Comparison of ENCODE assay signal across 11 cellular contexts in genomic region chr10:115141254-115141653, GRCh38. TPM values are rescaled to one million over a fixed set of nuclear protein-coding genes. Genes with fewer than 3 reads are reported as not detected.
DNase-seq lines count a peak whose midpoint lies in the region; ATAC-seq and TF ChIP-seq lines count a peak whose summit lies in the region.
"Had no signal": no experiment of that assay in that cellular context is flagged by ENCODE, and none has a peak within 500 bp of the region (broad histone marks: within the 10 kb centered on the region; RNA-seq: fewer than 3 reads in every experiment).

No MANE protein-coding gene starts in this region.

- H3K27ac Mint-ChIP-seq in activated CD8-positive, alpha-beta memory T cell treated with anti-CD3 and anti-CD28 coated beads, Interleukin-2, amount 10 ng/mL, durations not matched to agents 7 days and 5 days, result no peak overlapping the region
- H3K27ac Mint-ChIP-seq: CD4-positive, alpha-beta memory T cell had no signal

- H3K27ac ChIP-seq in cardiac muscle cell (no peak overlapping the region), tibial nerve (no peak overlapping the region)

- H3K9me3 Mint-ChIP-seq in activated CD8-positive, alpha-beta memory T cell treated with anti-CD3 and anti-CD28 coated beads, Interleukin-2, amount 10 ng/mL, durations not matched to agents 7 days and 5 days (ENCODE audit: low read depth), result no peaks in the 10 kb centered on the region

- H3K27me3 Mint-ChIP-seq in activated CD8-positive, alpha-beta memory T cell treated with anti-CD3 and anti-CD28 coated beads, Interleukin-2, amount 10 ng/mL, durations not matched to agents 7 days and 5 days, result no peaks in the 10 kb centered on the region

- H3K4me3 Mint-ChIP-seq in activated CD8-positive, alpha-beta memory T cell treated with anti-CD3 and anti-CD28 coated beads, Interleukin-2, amount 10 ng/mL, durations not matched to agents 7 days and 5 days, result no peak overlapping the region
- H3K4me3 Mint-ChIP-seq: CD4-positive, alpha-beta memory T cell had no signal

- intact Hi-C loops in Right ventricle myocardium inferior (cut with DNase I), result no loop called here
- intact Hi-C loops in head of caudate nucleus (cut with DNase I), result no loop called here

- H3K9me3 ChIP-seq in cardiac muscle cell (ENCODE audit: low read depth) (no peaks in the 10 kb centered on the region), tibial nerve (peaks cover 0 to 5% (median 0%) of the 10 kb centered on the region in 4 donors)

- ATAC-seq in Right ventricle myocardium inferior, result no peak
- ATAC-seq in activated CD8-positive, alpha-beta memory T cell treated with anti-CD3 and anti-CD28 coated beads, Interleukin-2, amount 10 ng/mL, durations not matched to agents 7 days and 5 days, result no peak

- no peaks in the 10 kb centered on the region for H3K36me3 Mint-ChIP-seq in activated CD8-positive, alpha-beta memory T cell treated with anti-CD3 and anti-CD28 coated beads, Interleukin-2, amount 10 ng/mL, durations not matched to agents 7 days and 5 days
- H3K36me3 Mint-ChIP-seq: CD4-positive, alpha-beta memory T cell had no signal

- DNase-seq in cardiac muscle cell (ENCODE audit: low read depth in 1 of 2, low spot score in 1 of 2), result peak; percentile 8 to 29
- DNase-seq in Right ventricle myocardium inferior (ENCODE audit: missing footprints), result no peak
- DNase-seq in RKO (ENCODE audit: low spot score), result peak; percentile 30
- peak; percentile 15 for DNase-seq in foreskin melanocyte
- DNase-seq in tibial nerve (ENCODE audit: low spot score in 2 of 2), result no peak
- DNase-seq in head of caudate nucleus, result no peak
- DNase-seq in SW 1271 (lab: John Stamatoyannopoulos, UW), result no peak
- DNase-seq in activated CD8-positive, alpha-beta memory T cell treated with anti-CD3 and anti-CD28 coated beads, Interleukin-2, amount 10 ng/mL, durations not matched to agents 7 days and 5 days, result no peak
- DNase-seq: CD4-positive, alpha-beta memory T cell; SHP77; stimulated activated CD4-positive, alpha-beta T cell treated with anti-CD3 and anti-CD28 coated beads, Interleukin-2, amount 100 ng/mL, for 24 hours had no signal

- H3K4me1 ChIP-seq in cardiac muscle cell (ENCODE audit: low read depth), result no peaks in the 10 kb centered on the region
- H3K4me1 ChIP-seq in tibial nerve, result no peaks in the 10 kb centered on the region

- H3K27me3 ChIP-seq in cardiac muscle cell, result no peaks in the 10 kb centered on the region
- no peaks in the 10 kb centered on the region for H3K27me3 ChIP-seq in tibial nerve

- TF ChIP-seq CTCF in cardiac muscle cell (IDR thresholded peaks at IDR 0.05; ENCODE audit: low read depth, low read length) (peak; percentile 42), tibial nerve (IDR thresholded peaks at IDR 0.05) (peak in 3 of 5 experiments; percentile 3 to 24 (median 6))

- H3K36me3 ChIP-seq in cardiac muscle cell (no peaks in the 10 kb centered on the region), tibial nerve (no peaks in the 10 kb centered on the region)

- H3K4me1 Mint-ChIP-seq in activated CD8-positive, alpha-beta memory T cell treated with anti-CD3 and anti-CD28 coated beads, Interleukin-2, amount 10 ng/mL, durations not matched to agents 7 days and 5 days, result no peaks in the 10 kb centered on the region
- H3K4me1 Mint-ChIP-seq: CD4-positive, alpha-beta memory T cell had no signal

- H3K4me3 ChIP-seq in cardiac muscle cell (no peak overlapping the region), tibial nerve (no peak overlapping the region)

- no peak for TF ChIP-seq POLR2A in tibial nerve (IDR thresholded peaks at IDR 0.05)

- TF ChIP-seq EP300 in tibial nerve (IDR thresholded peaks at IDR 0.05), result no peak

- CTCF ChIA-PET in activated CD8-positive, alpha-beta memory T cell treated with anti-CD3 and anti-CD28 coated beads, Interleukin-2, amount 10 ng/mL, durations not matched to agents 7 days and 5 days (lab: Charles Lee), result no interaction called here

RNA-seq across cellular contexts. Expression of gene ATRNL1, which starts 48.1 kb away (rescaled TPM):
- total RNA-seq in cardiac muscle cell (14.1 and 28.8 TPM in 2 replicates), Right ventricle myocardium inferior (0.41 TPM), tibial nerve (1 to 10 TPM; 1.0 to 5.4 (median 2.7) TPM)
- polyA plus RNA-seq in cardiac muscle cell, result 4.5 and 5.4 TPM in 2 replicates
- under 1 TPM; 0.35 to 0.87 TPM for total RNA-seq in activated CD8-positive, alpha-beta memory T cell treated with anti-CD3 and anti-CD28 coated beads, Interleukin-2, amount 10 ng/mL, durations not matched to agents 7 days and 5 days

Comparison
In these comparisons a context has a peak if more than half of its experiments do, and no peak if none do; other contexts are left out.
1. DNase-seq: peak in cardiac muscle cell (2 of 2), RKO (single experiment) and foreskin melanocyte (single experiment); none in Right ventricle myocardium inferior (single experiment), tibial nerve (0 of 2), head of caudate nucleus (0 of 42), SW 1271 (0 of 2) and activated CD8-positive, alpha-beta memory T cell treated with anti-CD3 and anti-CD28 coated beads, Interleukin-2, amount 10 ng/mL, durations not matched to agents 7 days and 5 days (single experiment).